In genomic region chr20:32406701-32407100, GRCh38 we compare ENCODE assay signal across 19 cellular contexts. TPM values are rescaled to one million over a fixed set of nuclear protein-coding genes. Genes with fewer than 3 reads are reported as not detected.
DNase-seq lines count a peak whose midpoint lies in the region; ATAC-seq and TF ChIP-seq lines count a peak whose summit lies in the region.
"Had no signal": no experiment of that assay in that cellular context is flagged by ENCODE, and none has a peak within 500 bp of the region (broad histone marks: within the 10 kb centered on the region; RNA-seq: fewer than 3 reads in every experiment).

No MANE protein-coding gene starts in this region.

- no peaks in the 10 kb centered on the region for H3K27me3 Mint-ChIP-seq in activated T-cell treated with anti-CD3 and anti-CD28 coated beads, Interleukin-2, amount 50 U/mL, for 4 hours (ENCODE audit: low read depth)
- H3K27me3 Mint-ChIP-seq in HFFc6 (ENCODE audit: insufficient read depth): peaks cover 2% of the 10 kb centered on the region; the same call in 1 of the 2 replicates
- no peaks in the 10 kb centered on the region for H3K27me3 Mint-ChIP-seq in activated naive CD8-positive, alpha-beta T cell
- H3K27me3 Mint-ChIP-seq: dendritic cell treated with granulocyte-macrophage colony-stimulating factor and Interleukin-4, amounts not matched to agents 40 ng/mL and 50 ng/mL, for 4 days had no signal

- peaks cover 4% of the 10 kb centered on the region for H3K36me3 ChIP-seq in osteoblast (ENCODE audit: insufficient read depth, low read length)
- H3K36me3 ChIP-seq: cardiac muscle cell had no signal

- H3K27ac Mint-ChIP-seq in HFFc6: peak overlapping the region; percentile 1; the same call in 1 of the 2 replicates
- peak overlapping the region; percentile 91 for H3K27ac Mint-ChIP-seq in activated naive CD8-positive, alpha-beta T cell
- H3K27ac Mint-ChIP-seq in stimulated activated effector memory CD8-positive, alpha-beta T cell treated with anti-CD3 and anti-CD28 coated beads, Interleukin-12 subunit alpha, Interleukin-12 subunit beta, amount 100 ng/mL, for 72 hours: peak overlapping the region; percentile 69
- H3K27ac Mint-ChIP-seq: dendritic cell treated with granulocyte-macrophage colony-stimulating factor and Interleukin-4, amounts not matched to agents 40 ng/mL and 50 ng/mL, for 4 days had no signal

- H3K9me3 ChIP-seq in osteoblast (ENCODE audit: low read depth, low read length): no peaks in the 10 kb centered on the region
- H3K9me3 ChIP-seq: neutrophil had no signal

- H3K27me3 ChIP-seq in osteoblast (ENCODE audit: insufficient read depth, low read length): no peaks in the 10 kb centered on the region
- H3K27me3 ChIP-seq: cardiac muscle cell, neutrophil had no signal

- no peak for DNase-seq in activated T-cell treated with anti-CD3 and anti-CD28 coated beads, Interleukin-2, amount 50 U/mL, for 4 hours
- no peak for DNase-seq in activated T-cell treated with anti-CD3 and anti-CD28 coated beads, Interleukin-2, amount 50 U/mL, for 48 hours
- no peak for DNase-seq in HFFc6
- no peak for DNase-seq in stimulated activated effector memory CD8-positive, alpha-beta T cell treated with anti-CD3 and anti-CD28 coated beads, Interleukin-12 subunit alpha, Interleukin-12 subunit beta, amount 100 ng/mL, for 72 hours (ENCODE audit: low spot score in 2 of 2)
- DNase-seq in osteoblast (ENCODE audit: insufficient read length, low spot score, missing footprints): no peak
- no peak for DNase-seq in nucleus accumbens (lab: John Stamatoyannopoulos, UW)
- no peak for DNase-seq in NCI-H2107 (lab: John Stamatoyannopoulos, UW)
- DNase-seq: GDM1, kidney glomerular epithelial cell, MM.1S, NCI-H1436, NCI-H2171, NCI-H524, trophoblast cell had no signal

- H3K4me1 Mint-ChIP-seq in activated T-cell treated with anti-CD3 and anti-CD28 coated beads, Interleukin-2, amount 50 U/mL, for 4 hours (ENCODE audit: low read depth): peaks cover 51% of the 10 kb centered on the region
- peaks cover 1% of the 10 kb centered on the region; the same call in 1 of the 2 replicates for H3K4me1 Mint-ChIP-seq in HFFc6 (ENCODE audit: low read depth)
- H3K4me1 Mint-ChIP-seq in activated naive CD8-positive, alpha-beta T cell (ENCODE audit: low read depth): peaks cover 69% of the 10 kb centered on the region
- peaks cover 39% of the 10 kb centered on the region for H3K4me1 Mint-ChIP-seq in stimulated activated effector memory CD8-positive, alpha-beta T cell treated with anti-CD3 and anti-CD28 coated beads, Interleukin-12 subunit alpha, Interleukin-12 subunit beta, amount 100 ng/mL, for 72 hours

- H2AFZ ChIP-seq in osteoblast (ENCODE audit: low read length): no peak overlapping the region

- TF ChIP-seq CTCF in HFFc6 (IDR thresholded peaks at IDR 0.05) (no peak), osteoblast (IDR thresholded peaks at IDR 0.05; ENCODE audit: extremely low read depth, low read depth, low read length) (no peak)

- no peak overlapping the region for H3K4me2 ChIP-seq in osteoblast (ENCODE audit: insufficient read depth, low read length)

- no peaks in the 10 kb centered on the region for H3K4me1 ChIP-seq in osteoblast (ENCODE audit: insufficient read depth, low read length)

- peaks cover 30% of the 10 kb centered on the region for H4K20me1 ChIP-seq in osteoblast (ENCODE audit: insufficient read depth, low read length)

- H3K4me3 Mint-ChIP-seq in activated T-cell treated with anti-CD3 and anti-CD28 coated beads, Interleukin-2, amount 50 U/mL, for 4 hours: peak overlapping the region; percentile 58
- H3K4me3 Mint-ChIP-seq in HFFc6: no peak overlapping the region
- H3K4me3 Mint-ChIP-seq in activated naive CD8-positive, alpha-beta T cell: peak overlapping the region; percentile 75
- peak overlapping the region; percentile 47 for H3K4me3 Mint-ChIP-seq in stimulated activated effector memory CD8-positive, alpha-beta T cell treated with anti-CD3 and anti-CD28 coated beads, Interleukin-12 subunit alpha, Interleukin-12 subunit beta, amount 100 ng/mL, for 72 hours
- H3K4me3 Mint-ChIP-seq: dendritic cell treated with granulocyte-macrophage colony-stimulating factor and Interleukin-4, amounts not matched to agents 40 ng/mL and 50 ng/mL, for 4 days had no signal

- no peaks in the 10 kb centered on the region for H3K9me3 Mint-ChIP-seq in activated T-cell treated with anti-CD3 and anti-CD28 coated beads, Interleukin-2, amount 50 U/mL, for 4 hours
- H3K9me3 Mint-ChIP-seq in HFFc6: no peaks in the 10 kb centered on the region
- H3K9me3 Mint-ChIP-seq in activated naive CD8-positive, alpha-beta T cell (ENCODE audit: low read depth): no peaks in the 10 kb centered on the region
- H3K9me3 Mint-ChIP-seq in stimulated activated effector memory CD8-positive, alpha-beta T cell treated with anti-CD3 and anti-CD28 coated beads, Interleukin-12 subunit alpha, Interleukin-12 subunit beta, amount 100 ng/mL, for 72 hours: no peaks in the 10 kb centered on the region
- H3K9me3 Mint-ChIP-seq: dendritic cell treated with granulocyte-macrophage colony-stimulating factor and Interleukin-4, amounts not matched to agents 40 ng/mL and 50 ng/mL, for 4 days had no signal

- H3K79me2 ChIP-seq in osteoblast (ENCODE audit: insufficient read depth, low read length): peaks cover 92% of the 10 kb centered on the region

- no peak overlapping the region for H3K27ac ChIP-seq in osteoblast (ENCODE audit: low read depth, low read length)
- H3K27ac ChIP-seq: cardiac muscle cell, neutrophil had no signal

- H3K36me3 Mint-ChIP-seq in activated T-cell treated with anti-CD3 and anti-CD28 coated beads, Interleukin-2, amount 50 U/mL, for 4 hours (ENCODE audit: insufficient read depth): peaks cover 18% of the 10 kb centered on the region
- peaks cover 22% of the 10 kb centered on the region for H3K36me3 Mint-ChIP-seq in HFFc6 (ENCODE audit: low read depth)
- peaks cover 9% of the 10 kb centered on the region for H3K36me3 Mint-ChIP-seq in activated naive CD8-positive, alpha-beta T cell
- H3K36me3 Mint-ChIP-seq in stimulated activated effector memory CD8-positive, alpha-beta T cell treated with anti-CD3 and anti-CD28 coated beads, Interleukin-12 subunit alpha, Interleukin-12 subunit beta, amount 100 ng/mL, for 72 hours: peaks cover 75% of the 10 kb centered on the region

- no peak overlapping the region for H3K4me3 ChIP-seq in osteoblast (ENCODE audit: insufficient read depth, low read length)
- H3K4me3 ChIP-seq: cardiac muscle cell, lung had no signal

- no peak for ATAC-seq in activated T-cell treated with anti-CD3 and anti-CD28 coated beads, Interleukin-2, amount 50 U/mL, for 4 hours
- ATAC-seq in stimulated activated effector memory CD8-positive, alpha-beta T cell treated with anti-CD3 and anti-CD28 coated beads, Interleukin-12 subunit alpha, Interleukin-12 subunit beta, amount 100 ng/mL, for 72 hours: peak; percentile 42

RNA-seq across cellular contexts. Expression of gene ASXL1, which starts 48.6 kb away (rescaled TPM):
- 100 to 1,000 TPM; 138 to 194 (median 149) TPM for total RNA-seq in activated T-cell treated with anti-CD3 and anti-CD28 coated beads, Interleukin-2, amount 50 U/mL, for 4 hours
- total RNA-seq in HFFc6 (2021; fragmentation: NEBNext Ultra II Directional; extraction: Animal tissue kit (Norgen Biotek cat#: 25700)): 10 to 100 TPM; 49.0 to 62.4 (median 54.4) TPM
- 64.2 and 68.8 TPM in 2 replicates for total RNA-seq in osteoblast

Comparison
In these comparisons a context has a peak if more than half of its experiments do, and no peak if none do; other contexts are left out.
1. H3K27ac Mint-ChIP-seq: peak in every context shown above with its lines; median percentile 91 in activated naive CD8-positive, alpha-beta T cell; 69 in stimulated activated effector memory CD8-positive, alpha-beta T cell treated with anti-CD3 and anti-CD28 coated beads, Interleukin-12 subunit alpha, Interleukin-12 subunit beta, amount 100 ng/mL, for 72 hours; 1 in HFFc6.